Comparison of ENCODE assay signal across 8 cellular contexts in genomic region chr19:18204394-18205179, GRCh38. TPM values are rescaled to one million over a fixed set of nuclear protein-coding genes. Genes with fewer than 3 reads are reported as not detected.
DNase-seq lines count a peak whose midpoint lies in the region; ATAC-seq and TF ChIP-seq lines count a peak whose summit lies in the region.

No MANE protein-coding gene starts in this region.

- peaks cover 37% of the 10 kb centered on the region for H3K4me1 Mint-ChIP-seq in neural crest cell

- intact Hi-C loops in esophagus squamous epithelium (cut with DNase I), result no loop called here

- peak overlapping the region; percentile 56 for H3K4me3 ChIP-seq in GM08714 (ENCODE audit: low read length)
- H3K4me3 ChIP-seq in LNCaP clone FGC (ENCODE audit: low read depth, low read length), result peak overlapping the region; percentile 82
- peak overlapping the region; percentile 36 to 86 (median 74) for H3K4me3 ChIP-seq in esophagus squamous epithelium

- H3K27me3 ChIP-seq in esophagus squamous epithelium, result peaks cover 0 to 8% (median 0%) of the 10 kb centered on the region in 4 donors

- H3K27me3 Mint-ChIP-seq in neural crest cell (ENCODE audit: low read depth), result peaks cover 13% of the 10 kb centered on the region

- peak overlapping the region; percentile 85 to 99 (median 97) for H3K27ac ChIP-seq in esophagus squamous epithelium

- H3K4me3 Mint-ChIP-seq in neural crest cell, result peak overlapping the region; percentile 95

- peaks cover 0 to 9% (median 0%) of the 10 kb centered on the region in 3 donors for H3K36me3 ChIP-seq in esophagus squamous epithelium

- ATAC-seq in GM21737 (IDR thresholded peaks at IDR 0.05; ENCODE audit: unreplicated experiment), result peak; percentile 5

- DNase-seq in LNCaP clone FGC (ENCODE audit: low read depth) (no peak), esophagus squamous epithelium (lab: John Stamatoyannopoulos, UW) (no peak), neural crest cell (ENCODE audit: low read depth, low spot score) (peak; percentile 69), NK-92 (lab: John Stamatoyannopoulos, UW; ENCODE audit: unreplicated experiment) (no peak)
- peak; percentile 53 to 64 for DNase-seq in activated CD4-positive, alpha-beta T cell treated with anti-CD3 and anti-CD28 coated beads, Interleukin-2, amount 50 U/mL, for 48 hours
- DNase-seq in effector CD4-positive, alpha-beta T cell, result no peak

- peak overlapping the region; percentile 89 for H3K27ac Mint-ChIP-seq in neural crest cell (ENCODE audit: unreplicated experiment)

- no peak for TF ChIP-seq CTCF in LNCaP clone FGC (IDR thresholded peaks at IDR 0.05; ENCODE audit: control insufficient read depth, extremely low read depth, insufficient read depth)
- no peak for TF ChIP-seq CTCF in esophagus squamous epithelium (IDR thresholded peaks at IDR 0.05)
- TF ChIP-seq CTCF in neural crest cell (conservative IDR thresholded peaks at IDR 0.05), result no peak

- peaks cover 13 to 50% (median 19%) of the 10 kb centered on the region in 3 donors for H3K4me1 ChIP-seq in esophagus squamous epithelium

- TF ChIP-seq POLR2A in esophagus squamous epithelium (IDR thresholded peaks at IDR 0.05), result peak in 1 of 4 donors; percentile 10

- no peaks in the 10 kb centered on the region for H3K36me3 Mint-ChIP-seq in neural crest cell (ENCODE audit: low read depth)

- H3K9me3 ChIP-seq in esophagus squamous epithelium, result no peaks in the 10 kb centered on the region

- 0 to 1% methylated on average over 10 to 15 of the region's 22 CpGs for WGBS in esophagus squamous epithelium, 2 donors

- H3K9me3 Mint-ChIP-seq in neural crest cell, result no peaks in the 10 kb centered on the region

RNA-seq across cellular contexts. Expression of gene RAB3A, which starts 0.7 kb away (rescaled TPM):
- under 1 TPM in 3 of 4 donors, not detected in 1; 0.30 to 0.76 (median 0.44) TPM for total RNA-seq in esophagus squamous epithelium
- total RNA-seq in neural crest cell, result 9.2 and 9.9 TPM in 2 replicates

RNA-seq across cellular contexts. Expression of gene MPV17L2, which starts 11.6 kb away (rescaled TPM):
- total RNA-seq in esophagus squamous epithelium, result 10 to 100 TPM; 10.6 to 23.5 (median 14.0) TPM
- total RNA-seq in neural crest cell, result 16.9 and 17.2 TPM in 2 replicates

RNA-seq across cellular contexts. Expression of gene PDE4C, which starts 21.7 kb away (rescaled TPM):
- total RNA-seq in esophagus squamous epithelium, result under 1 TPM in 1 of 4 donors, not detected in 3; 0.76 TPM
- total RNA-seq in neural crest cell, result 0.09 and 0.25 TPM in 2 replicates

RNA-seq across cellular contexts. Expression of gene IFI30, which starts 31.0 kb away (rescaled TPM):
- total RNA-seq in esophagus squamous epithelium (10 to 100 TPM; 11.3 to 90.5 (median 25.7) TPM), neural crest cell (not detected in 2 replicates)

RNA-seq across cellular contexts. Expression of gene PIK3R2, which starts 51.6 kb away (rescaled TPM):
- total RNA-seq in esophagus squamous epithelium (10 to 100 TPM; 20.4 to 42.1 (median 29.1) TPM), neural crest cell (72.5 and 74.8 TPM in 2 replicates)

Comparison
In these comparisons a context has a peak if more than half of its experiments do, and no peak if none do; other contexts are left out.
1. DNase-seq: peak in activated CD4-positive, alpha-beta T cell treated with anti-CD3 and anti-CD28 coated beads, Interleukin-2, amount 50 U/mL, for 48 hours (2 of 2) and neural crest cell (single experiment); none in LNCaP clone FGC (single experiment), esophagus squamous epithelium (single experiment), NK-92 (single experiment) and effector CD4-positive, alpha-beta T cell (single experiment).
2. Peak in every context shown above with its lines, with median percentiles within 50 percentile points of each other: H3K4me3 ChIP-seq.